ENCODE assay signal across 28 cellular contexts in genomic region chr3:31427623-31428022, GRCh38.
"Had no signal": no experiment of that assay in that cellular context is flagged by ENCODE, and none has a peak within 500 bp of the region (broad histone marks: within the 10 kb centered on the region; RNA-seq: fewer than 3 reads in every experiment).

No MANE protein-coding gene starts in this region.

- H3K36me3 Mint-ChIP-seq: memory B cell had no signal

- H3K27me3 Mint-ChIP-seq: dendritic cell treated with granulocyte-macrophage colony-stimulating factor and Interleukin-4, amounts not matched to agents 40 ng/mL and 50 ng/mL, for 4 days; effector memory CD8-positive, alpha-beta T cell had no signal

- H3K9me3 ChIP-seq: colonic mucosa, esophagus squamous epithelium, gastrocnemius medialis, lower lobe of right lung had no signal

- H3K4me1 Mint-ChIP-seq: endodermal cell had no signal

- H3K4me3 ChIP-seq: colonic mucosa, esophagus squamous epithelium, gastrocnemius medialis, heart right ventricle, left lung, lower lobe of right lung had no signal

- H3K36me3 ChIP-seq: colonic mucosa, esophagus squamous epithelium, gastrocnemius medialis, heart right ventricle, left lung, lower lobe of right lung had no signal

- ATAC-seq: effector memory CD8-positive, alpha-beta T cell; esophagus mucosa; gastrocnemius medialis; heart right ventricle; left cardiac atrium; left lung; left ventricle myocardium superior; lower lobe of right lung; naive thymus-derived CD4-positive, alpha-beta T cell had no signal

- H3K4me1 ChIP-seq: colonic mucosa, gastrocnemius medialis, heart right ventricle, left lung, lower lobe of right lung had no signal

- H3K27me3 ChIP-seq: colonic mucosa, esophagus squamous epithelium, gastrocnemius medialis, heart right ventricle, left lung had no signal

- H3K27ac Mint-ChIP-seq: dendritic cell treated with granulocyte-macrophage colony-stimulating factor and Interleukin-4, amounts not matched to agents 40 ng/mL and 50 ng/mL, for 4 days; effector memory CD8-positive, alpha-beta T cell; endodermal cell; memory B cell; naive thymus-derived CD4-positive, alpha-beta T cell had no signal

- DNase-seq: colonic mucosa; cortex of kidney; effector CD8-positive, alpha-beta T cell; effector memory CD8-positive, alpha-beta T cell; endodermal cell; erythroblast; esophagus squamous epithelium; foreskin fibroblast; foreskin melanocyte; gastrocnemius medialis; glutamatergic neuron; head of caudate nucleus; heart right ventricle; hippocampal formation; left cardiac atrium; left lung; left ventricle myocardium superior; lower lobe of right lung; mesendoderm; midbrain; naive thymus-derived CD4-positive, alpha-beta T cell had no signal

- H3K9me3 Mint-ChIP-seq: effector memory CD8-positive, alpha-beta T cell; endodermal cell had no signal

- H3K27ac ChIP-seq: colonic mucosa, epithelial cell of prostate, esophagus squamous epithelium, gastrocnemius medialis, heart right ventricle, left lung, lower lobe of right lung had no signal

- H3K4me3 Mint-ChIP-seq: dendritic cell treated with granulocyte-macrophage colony-stimulating factor and Interleukin-4, amounts not matched to agents 40 ng/mL and 50 ng/mL, for 4 days; effector memory CD8-positive, alpha-beta T cell; endodermal cell; memory B cell; naive thymus-derived CD4-positive, alpha-beta T cell had no signal

- FAIRE-seq: endometrium, islet of Langerhans, keratinocyte had no signal
